In the genomic region with DNA sequence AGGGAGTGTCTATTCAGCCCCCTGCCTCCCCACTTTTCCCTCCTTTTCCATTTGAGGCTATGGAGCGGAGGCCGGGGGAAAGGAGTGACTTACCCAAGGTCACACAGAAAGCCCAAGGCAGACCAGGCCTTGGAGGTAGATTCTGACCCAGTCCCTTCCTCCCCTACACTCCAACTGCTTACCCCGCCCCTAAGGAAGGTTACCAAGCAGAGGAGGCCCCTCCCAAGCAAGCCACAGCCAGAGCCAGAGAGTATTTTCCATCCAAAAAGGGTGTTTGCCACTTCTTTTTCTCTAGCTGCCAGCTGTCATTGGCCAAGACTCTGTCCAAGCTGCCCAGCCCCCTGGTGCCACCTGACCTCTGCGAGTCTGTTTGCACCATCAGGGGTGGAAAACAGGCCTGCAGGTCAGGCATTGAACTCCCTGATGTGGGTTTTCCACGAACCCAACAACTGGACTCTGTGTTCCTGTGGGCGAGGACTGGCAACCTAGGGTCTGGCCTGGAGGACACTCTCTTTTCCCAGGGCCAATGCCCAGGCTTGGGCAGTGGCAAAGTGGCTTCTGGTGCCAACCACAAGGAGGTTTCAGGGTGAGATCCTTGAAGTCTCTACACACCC, we compare ENCODE assay signal across 24 cellular contexts. TPM values are rescaled to one million over a fixed set of nuclear protein-coding genes. Genes with fewer than 3 reads are reported as not detected.
"Had no signal": no experiment of that assay in that cellular context is flagged by ENCODE, and none has a peak within 500 bp of the region (broad histone marks: within the 10 kb centered on the region; RNA-seq: fewer than 3 reads in every experiment).

No MANE protein-coding gene starts in this region.

- H2AFZ ChIP-seq: parathyroid adenoma had no signal

- H3K4me3 ChIP-seq: coronary artery, esophagus squamous epithelium, heart right ventricle, left ventricle myocardium inferior, lung, thoracic aorta, tibial nerve, upper lobe of left lung had no signal

- H3K27ac ChIP-seq: coronary artery, heart right ventricle, left ventricle myocardium inferior, parathyroid adenoma, thoracic aorta, tibial nerve, upper lobe of left lung had no signal

- ATAC-seq: effector memory CD8-positive, alpha-beta T cell; heart right ventricle; naive thymus-derived CD8-positive, alpha-beta T cell; stimulated activated naive B cell treated with anti-CD40 and anti-IgM and Interleukin-4, amounts not matched to agents 10 μg/mL and 1 μg/mL and 100 μg/mL, for 72 hours had no signal

- H3K36me3 ChIP-seq: esophagus squamous epithelium, heart right ventricle, left ventricle myocardium inferior, thoracic aorta, tibial nerve, upper lobe of left lung had no signal

- H3K4me1 ChIP-seq: parathyroid adenoma had no signal

- DNase-seq: dermis blood vessel endothelial cell; effector memory CD8-positive, alpha-beta T cell; erythroblast; esophagus squamous epithelium; foreskin melanocyte; glutamatergic neuron; heart right ventricle; hippocampal formation; left cardiac atrium; left ventricle myocardium inferior; mesenchymal stem cell; midbrain; naive thymus-derived CD8-positive, alpha-beta T cell; nephron progenitor cell; small intestine; stimulated activated CD4-positive, alpha-beta T cell treated with anti-CD3 and anti-CD28 coated beads, Interleukin-15, amount 100 ng/mL, for 24 hours; stimulated activated CD4-positive, alpha-beta T cell treated with anti-CD3 and anti-CD28 coated beads, Interleukin-2, amount 100 ng/mL, for 48 hours; stimulated activated naive B cell treated with anti-CD40 and anti-IgM and Interleukin-4, amounts not matched to agents 10 μg/mL and 1 μg/mL and 100 μg/mL, for 72 hours; upper lobe of left lung had no signal

- H3K79me2 ChIP-seq: parathyroid adenoma had no signal

RNA-seq across cellular contexts. Expression of a gene that starts 6.3 kb away (rescaled TPM):
- total RNA-seq: naive thymus-derived CD8-positive, alpha-beta T cell had no signal
